ENCODE assay signal across 1 cellular context in the genomic region with DNA sequence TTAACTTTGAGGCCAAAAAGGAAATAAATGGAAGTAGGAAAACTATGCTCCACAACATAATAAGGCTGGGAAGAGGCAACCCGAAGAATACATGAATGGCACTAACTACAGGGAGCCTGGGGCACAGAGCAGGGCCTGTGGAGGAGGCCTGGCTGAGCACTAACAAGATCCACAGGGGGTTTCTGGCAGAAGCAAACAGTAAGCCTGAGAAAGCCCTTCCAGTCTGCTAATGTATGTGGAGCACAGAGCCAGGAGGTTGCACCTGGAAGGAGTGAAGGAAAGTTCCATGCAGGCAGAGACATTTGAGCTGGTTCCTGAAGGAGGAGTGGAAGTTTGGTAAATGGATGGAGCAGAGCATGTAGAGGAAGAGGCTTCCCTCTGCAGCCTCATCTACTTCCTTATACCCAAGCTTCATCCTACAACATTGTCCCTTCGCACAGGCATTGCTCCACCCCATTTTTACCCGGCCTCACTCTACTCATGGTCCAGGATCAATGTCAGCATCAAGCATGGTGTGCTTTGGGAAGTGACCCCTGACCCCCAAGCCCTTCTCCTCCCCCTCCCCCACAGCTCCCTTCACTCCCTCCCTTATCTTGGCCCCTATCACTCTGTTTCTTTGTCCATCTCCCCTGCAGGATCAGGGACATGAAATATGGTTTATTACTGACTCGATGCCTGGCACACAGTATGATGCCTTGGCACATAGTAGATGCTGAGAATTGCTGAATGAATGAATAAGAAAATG.
TF ChIP-seq lines count a peak whose summit lies in the region.

No MANE protein-coding gene starts in this region.

TF ChIP-seq in GM23338, 12 proteins besides CTCF, POLR2A, EP300 and RAD21 (continued from another document):
- TF ChIP-seq REST (IDR thresholded peaks at IDR 0.05; ENCODE audit: unreplicated experiment) (no peak), CREB1 (CRISPR knock-in tag; IDR thresholded peaks at IDR 0.05; ENCODE audit: low read depth) (no peak), ZNF331 (CRISPR knock-in tag; IDR thresholded peaks at IDR 0.05; ENCODE audit: low read depth) (no peak), NANOG (IDR thresholded peaks at IDR 0.05; ENCODE audit: borderline replicate concordance) (no peak), ZNF462 (CRISPR knock-in tag; IDR thresholded peaks at IDR 0.05) (no peak), STAT1 (IDR thresholded peaks at IDR 0.05; ENCODE audit: unreplicated experiment) (no peak), ZNF114 (CRISPR knock-in tag; IDR thresholded peaks at IDR 0.05) (no peak), JUNB (IDR thresholded peaks at IDR 0.05; ENCODE audit: unreplicated experiment) (no peak), POLR2AphosphoS5 (IDR thresholded peaks at IDR 0.05; ENCODE audit: low read depth) (no peak), ETS1 (IDR thresholded peaks at IDR 0.05) (no peak)
